ENCODE assay signal across 18 cellular contexts in the genomic region with DNA sequence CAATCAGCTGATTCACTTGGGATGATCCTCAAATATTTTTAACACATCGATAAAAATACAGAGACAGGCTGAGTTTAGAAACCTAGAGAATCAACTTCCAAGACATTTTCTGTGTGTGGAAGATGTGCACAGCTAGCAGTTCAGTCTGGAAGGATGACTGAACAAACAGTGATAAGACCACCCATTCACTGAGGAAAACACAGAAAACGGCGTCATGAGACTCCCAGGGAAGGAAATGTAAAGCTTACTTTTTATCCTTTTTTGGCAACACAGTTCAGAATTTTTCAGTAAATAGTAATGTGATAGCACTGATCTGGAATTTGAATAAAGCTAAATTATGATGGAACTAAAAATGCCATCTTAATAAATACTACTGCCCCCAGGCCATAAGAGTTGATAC.
DNase-seq lines count a peak whose midpoint lies in the region; ATAC-seq, FAIRE-seq and TF ChIP-seq lines count a peak whose summit lies in the region.
"Had no signal": no experiment of that assay in that cellular context is flagged by ENCODE, and none has a peak within 500 bp of the region (broad histone marks: within the 10 kb centered on the region; RNA-seq: fewer than 3 reads in every experiment).

No MANE protein-coding gene starts in this region.

- ATAC-seq in GM18907 (IDR thresholded peaks at IDR 0.05; ENCODE audit: unreplicated experiment) = no peak
- ATAC-seq: HepG2 had no signal

- peaks cover 7% of the 10 kb centered on the region for H3K4me1 Mint-ChIP-seq in endothelial cell (ENCODE audit: unreplicated experiment)
- peaks cover 46% of the 10 kb centered on the region for H3K4me1 Mint-ChIP-seq in osteocyte (ENCODE audit: unreplicated experiment)
- H3K4me1 Mint-ChIP-seq: CD4-positive, CD25-positive, alpha-beta regulatory T cell; CD8-positive, alpha-beta memory T cell had no signal

- H3K9me3 Mint-ChIP-seq in endothelial cell (ENCODE audit: unreplicated experiment) = no peaks in the 10 kb centered on the region
- peaks cover 7% of the 10 kb centered on the region for H3K9me3 Mint-ChIP-seq in osteocyte (ENCODE audit: unreplicated experiment)

- H3K27me3 Mint-ChIP-seq in endothelial cell (ENCODE audit: unreplicated experiment) (no peaks in the 10 kb centered on the region), osteocyte (ENCODE audit: unreplicated experiment) (no peaks in the 10 kb centered on the region)
- H3K27me3 Mint-ChIP-seq: CD4-positive, CD25-positive, alpha-beta regulatory T cell had no signal

- H3K36me3 Mint-ChIP-seq in endothelial cell (ENCODE audit: low read depth, unreplicated experiment) (no peaks in the 10 kb centered on the region), osteocyte (ENCODE audit: unreplicated experiment) (peaks cover 19% of the 10 kb centered on the region)
- H3K36me3 Mint-ChIP-seq: CD4-positive, CD25-positive, alpha-beta regulatory T cell; CD8-positive, alpha-beta memory T cell had no signal

- H3K27ac Mint-ChIP-seq in endothelial cell (ENCODE audit: unreplicated experiment) = peak overlapping the region; percentile 72
- H3K27ac Mint-ChIP-seq in osteocyte (ENCODE audit: unreplicated experiment) = peak overlapping the region; percentile 33
- H3K27ac Mint-ChIP-seq: CD4-positive, CD25-positive, alpha-beta regulatory T cell; CD8-positive, alpha-beta memory T cell had no signal

- TF ChIP-seq CTCF in endothelial cell (IDR thresholded peaks at IDR 0.05; ENCODE audit: unreplicated experiment) (no peak), osteocyte (IDR thresholded peaks at IDR 0.05) (no peak), GM10266 (IDR thresholded peaks at IDR 0.05; ENCODE audit: control insufficient read depth, insufficient read depth, low read depth, missing control alignments) (no peak)

- DNase-seq in amniotic epithelial cell (ENCODE audit: low read depth) = peak; percentile 60
- no peak for DNase-seq in endothelial cell (ENCODE audit: low spot score)
- peak; percentile 15 for DNase-seq in left kidney (ENCODE audit: low read depth, low spot score)
- no peak for DNase-seq in osteocyte (ENCODE audit: extremely low spot score, unreplicated experiment)
- no peak for DNase-seq in amniotic stem cell (lab: John Stamatoyannopoulos, UW)
- DNase-seq in GM10266 (ENCODE audit: extremely low spot score) = no peak
- no peak for DNase-seq in GM19239 (ENCODE audit: insufficient read length, low spot score)
- DNase-seq: ACHN; BE2C; C1 segment of cervical spinal cord; CD4-positive, CD25-positive, alpha-beta regulatory T cell; CD8-positive, alpha-beta memory T cell; COR-L47 had no signal

- no peak for FAIRE-seq in GM19239 (lab: Jason Lieb, UNC)
- FAIRE-seq: A204.1, G401.6, H1, HepG2 had no signal

- H3K4me3 Mint-ChIP-seq in endothelial cell (ENCODE audit: unreplicated experiment) = no peak overlapping the region
- no peak overlapping the region for H3K4me3 Mint-ChIP-seq in osteocyte (ENCODE audit: unreplicated experiment)
- H3K4me3 Mint-ChIP-seq: CD4-positive, CD25-positive, alpha-beta regulatory T cell; CD8-positive, alpha-beta memory T cell had no signal

Comparison
In these comparisons a context has a peak if more than half of its experiments do, and no peak if none do; other contexts are left out.
1. DNase-seq: peak in amniotic epithelial cell (single experiment) and left kidney (single experiment); none in endothelial cell (single experiment), osteocyte (single experiment), amniotic stem cell (single experiment), GM10266 (single experiment) and GM19239 (single experiment).